In genomic region chr4:183945741-183946140, GRCh38 we compare ENCODE assay signal across 34 cellular contexts. TPM values are rescaled to one million over a fixed set of nuclear protein-coding genes. Genes with fewer than 3 reads are reported as not detected.
"Had no signal": no experiment of that assay in that cellular context is flagged by ENCODE, and none has a peak within 500 bp of the region (broad histone marks: within the 10 kb centered on the region; RNA-seq: fewer than 3 reads in every experiment).

No MANE protein-coding gene starts in this region.

- H3K9me3 Mint-ChIP-seq: activated CD4-positive, alpha-beta memory T cell treated with anti-CD3 and anti-CD28 coated beads, Interleukin-2, amount 10 ng/mL, durations not matched to agents 7 days and 5 days; activated naive CD8-positive, alpha-beta T cell treated with anti-CD3 and anti-CD28 coated beads for 36 hours; T-helper 1 cell treated with Interleukin-12 subunit alpha and Interleukin-12 subunit beta and Interleukin-4 antibody, amounts not matched to agents 30 μg/mL and 1 μg/mL, for 36 hours; T-helper 2 cell treated with Interferon-gamma antibody and Interleukin-4, amounts not matched to agents 5 μg/mL and 100 μg/mL, for 36 hours had no signal

- H3K36me3 ChIP-seq: cardiac muscle cell, Peyer's patch, SJSA1 had no signal

- H3K9me3 ChIP-seq: Peyer's patch, SJSA1, SK-N-SH had no signal

- H3K27ac Mint-ChIP-seq: activated CD4-positive, alpha-beta memory T cell treated with anti-CD3 and anti-CD28 coated beads, Interleukin-2, amount 10 ng/mL, durations not matched to agents 7 days and 5 days; activated CD8-positive, alpha-beta memory T cell treated with anti-CD3 and anti-CD28 coated beads, Interleukin-2, amount 10 ng/mL, durations not matched to agents 7 days and 5 days; activated naive CD8-positive, alpha-beta T cell treated with anti-CD3 and anti-CD28 coated beads for 36 hours; T-helper 1 cell treated with Interleukin-12 subunit alpha and Interleukin-12 subunit beta and Interleukin-4 antibody, amounts not matched to agents 30 μg/mL and 1 μg/mL, for 36 hours; T-helper 2 cell treated with Interferon-gamma antibody and Interleukin-4, amounts not matched to agents 5 μg/mL and 100 μg/mL, for 36 hours had no signal

- DNase-seq: activated CD4-positive, alpha-beta memory T cell treated with anti-CD3 and anti-CD28 coated beads, Interleukin-2, amount 10 ng/mL, durations not matched to agents 7 days and 5 days; activated CD4-positive, alpha-beta T cell treated with anti-CD3 and anti-CD28 coated beads for 1 hour; activated CD4-positive, alpha-beta T cell treated with anti-CD3 and anti-CD28 coated beads for 48 hours; activated CD4-positive, CD25-positive, alpha-beta regulatory T cell; activated CD8-positive, alpha-beta memory T cell treated with anti-CD3 and anti-CD28 coated beads for 24 hours; activated CD8-positive, alpha-beta memory T cell treated with anti-CD3 and anti-CD28 coated beads, Interleukin-2, amount 10 ng/mL, durations not matched to agents 7 days and 5 days; activated CD8-positive, alpha-beta memory T cell treated with anti-CD3 and anti-CD28 coated beads, Interleukin-2, amount 50 U/mL, for 48 hours; activated effector memory CD4-positive, alpha-beta T cell treated with Interleukin-2 at 50 U/mL for 16 hours; activated naive CD4-positive, alpha-beta T cell treated with anti-CD3 and anti-CD28 coated beads, Interleukin-2, amount 50 U/mL, for 16 hours; activated naive CD8-positive, alpha-beta T cell treated with anti-CD3 and anti-CD28 coated beads for 36 hours; activated T-cell treated with anti-CD3 and anti-CD28 coated beads, Interleukin-2, amount 50 U/mL, for 48 hours; amniotic stem cell; aorta; MM.1S; NCI-H1092 treated with DMSO at 0.1 percent for 48 hours; NCI-H1417; NCI-H146; NCI-H187; NCI-H2029 treated with DMSO at 0.1 percent for 48 hours; NCI-H2107; NCI-H2171; NCI-H510A; NCI-H526; NCI-H748 treated with DMSO at 0.1 percent for 48 hours; NK-92 treated with Interleukin-12 subunit alpha and Interleukin-12 subunit beta, amount 100 ng/mL, for 24 hours; PC-3; Peyer's patch; RPMI8226; SHP77 treated with DMSO at 0.1 percent for 48 hours; SK-N-SH had no signal

- H3K4me1 Mint-ChIP-seq: activated CD4-positive, alpha-beta memory T cell treated with anti-CD3 and anti-CD28 coated beads, Interleukin-2, amount 10 ng/mL, durations not matched to agents 7 days and 5 days; activated CD8-positive, alpha-beta memory T cell treated with anti-CD3 and anti-CD28 coated beads, Interleukin-2, amount 10 ng/mL, durations not matched to agents 7 days and 5 days; activated naive CD8-positive, alpha-beta T cell treated with anti-CD3 and anti-CD28 coated beads for 36 hours had no signal

- H3K4me3 ChIP-seq: cardiac muscle cell, Peyer's patch, SJSA1 had no signal

- H3K4me2 ChIP-seq: SK-N-SH had no signal

- H3K36me3 Mint-ChIP-seq: activated CD8-positive, alpha-beta memory T cell treated with anti-CD3 and anti-CD28 coated beads, Interleukin-2, amount 10 ng/mL, durations not matched to agents 7 days and 5 days; activated naive CD8-positive, alpha-beta T cell treated with anti-CD3 and anti-CD28 coated beads for 36 hours had no signal

- ATAC-seq: activated CD8-positive, alpha-beta memory T cell treated with anti-CD3 and anti-CD28 coated beads, Interleukin-2, amount 10 ng/mL, durations not matched to agents 7 days and 5 days; PC-3 had no signal

- H3K4me3 Mint-ChIP-seq: activated CD4-positive, alpha-beta memory T cell treated with anti-CD3 and anti-CD28 coated beads, Interleukin-2, amount 10 ng/mL, durations not matched to agents 7 days and 5 days; activated CD8-positive, alpha-beta memory T cell treated with anti-CD3 and anti-CD28 coated beads, Interleukin-2, amount 10 ng/mL, durations not matched to agents 7 days and 5 days; activated naive CD8-positive, alpha-beta T cell treated with anti-CD3 and anti-CD28 coated beads for 36 hours; T-helper 1 cell treated with Interleukin-12 subunit alpha and Interleukin-12 subunit beta and Interleukin-4 antibody, amounts not matched to agents 30 μg/mL and 1 μg/mL, for 36 hours; T-helper 2 cell treated with Interferon-gamma antibody and Interleukin-4, amounts not matched to agents 5 μg/mL and 100 μg/mL, for 36 hours had no signal

- H3K27me3 ChIP-seq: cardiac muscle cell, Peyer's patch, SJSA1 had no signal

- H3K9ac ChIP-seq: SK-N-SH had no signal

- H3K27ac ChIP-seq: cardiac muscle cell, Peyer's patch, SJSA1 had no signal

- H3K4me1 ChIP-seq: Peyer's patch, SJSA1 had no signal

RNA-seq across cellular contexts. Expression of gene STOX2, which starts 40.6 kb away (rescaled TPM):
- total RNA-seq: activated CD4-positive, alpha-beta memory T cell treated with anti-CD3 and anti-CD28 coated beads, Interleukin-2, amount 10 ng/mL, durations not matched to agents 7 days and 5 days; activated CD8-positive, alpha-beta memory T cell treated with anti-CD3 and anti-CD28 coated beads, Interleukin-2, amount 10 ng/mL, durations not matched to agents 7 days and 5 days; activated naive CD8-positive, alpha-beta T cell treated with anti-CD3 and anti-CD28 coated beads for 36 hours had no signal
